8 cellular contexts compared by ENCODE assay signal in genomic region chr7:44606341-44607140, GRCh38. TPM values are rescaled to one million over a fixed set of nuclear protein-coding genes. Genes with fewer than 3 reads are reported as not detected.
A peak's percentile ranks its signal among the peaks of the same experiment; 100 is the strongest.
DNase-seq lines count a peak whose midpoint lies in the region; TF ChIP-seq lines count a peak whose summit lies in the region.

Gene OGDH, plus strand, starts transcription at chr7:44606627. Its CDS starts 17,717 bp downstream, at chr7:44624344.

- CTCF ChIA-PET in activated CD8-positive, alpha-beta memory T cell treated with anti-CD3 and anti-CD28 coated beads for 36 hours (lab: Charles Lee) = interaction anchor here (1.2 kb wide), 1 partner anchor 24 kb away, joined by 3 read pairs; no protein-coding TSS in a partner anchor

- H3K27me3 ChIP-seq in effector memory CD4-positive, alpha-beta T cell (replicated peaks; ENCODE audit: control insufficient read depth, insufficient read depth, low read length, poor library complexity, severe bottlenecking) = no peaks in the 10 kb centered on the region

- H3K27ac ChIP-seq in effector memory CD4-positive, alpha-beta T cell (ENCODE audit: insufficient read depth, low read length, poor library complexity, severe bottlenecking) = peak within 1 kb of the TSS; percentile 95

- no peaks in the 10 kb centered on the region for H3K36me3 ChIP-seq in effector memory CD4-positive, alpha-beta T cell (ENCODE audit: control insufficient read depth, insufficient read depth, low read length)

- POLR2A ChIA-PET in activated CD8-positive, alpha-beta memory T cell treated with anti-CD3 and anti-CD28 coated beads for 36 hours (lab: Charles Lee) = interaction anchor here (0.5 to 2.8 kb wide), 13 partner anchors 11 to 242 kb away, joined by 3 to 25 read pairs (median 4); partner anchors contain the start of genes DDX56 and TMED4

- H3K4me1 ChIP-seq in effector memory CD4-positive, alpha-beta T cell (ENCODE audit: control insufficient read depth, insufficient read depth, low read length, poor library complexity, severe bottlenecking) = peaks cover 18% of the 10 kb centered on the region

- H3K9me3 ChIP-seq in effector memory CD4-positive, alpha-beta T cell (ENCODE audit: control insufficient read depth, low read length) = no peaks in the 10 kb centered on the region

- no peak for TF ChIP-seq CTCF in GM20000 (IDR thresholded peaks at IDR 0.05; ENCODE audit: extremely low read depth, missing control alignments)

- DNase-seq in CMK (ENCODE audit: low read depth) (peak; percentile 92), GM20000 (ENCODE audit: low spot score) (peak; percentile 99), HT-29 (ENCODE audit: low spot score) (peak; percentile 100), NOMO-1 (lab: John Stamatoyannopoulos, UW; ENCODE audit: unreplicated experiment in 2 of 2) (peak; percentile 97 to 98), medulla oblongata (ENCODE audit: extremely low spot score) (peak; percentile 99)
- peak; percentile 97 to 99 (median 97) for DNase-seq in effector memory CD4-positive, alpha-beta T cell
- peak; percentile 99 for DNase-seq in stimulated activated CD8-positive, alpha-beta memory T cell treated with anti-CD3 and anti-CD28 coated beads, Interleukin-12 subunit alpha, Interleukin-12 subunit beta, amount 100 ng/mL, for 1 hour (ENCODE audit: low read depth)

- peak within 1 kb of the TSS; percentile 56 for H3K4me3 ChIP-seq in effector memory CD4-positive, alpha-beta T cell (ENCODE audit: insufficient read depth, low read depth, low read length, poor library complexity, severe bottlenecking)

RNA-seq across cellular contexts. Expression of gene OGDH, which starts in this region (rescaled TPM):
- total RNA-seq in HT-29 (2014; rRNA removed; shearing (Covaris generic)) = 72.0 and 81.6 TPM in 2 replicates
- 10 to 100 TPM; 82.1 to 86.4 TPM for total RNA-seq in activated CD8-positive, alpha-beta memory T cell treated with anti-CD3 and anti-CD28 coated beads for 36 hours

Comparison
In these comparisons a context has a peak if more than half of its experiments do, and no peak if none do; other contexts are left out.
1. Peak in every context shown above with its lines: DNase-seq, H3K4me3 ChIP-seq and H3K27ac ChIP-seq.